ENCODE assay signal across 15 cellular contexts in the genomic region with DNA sequence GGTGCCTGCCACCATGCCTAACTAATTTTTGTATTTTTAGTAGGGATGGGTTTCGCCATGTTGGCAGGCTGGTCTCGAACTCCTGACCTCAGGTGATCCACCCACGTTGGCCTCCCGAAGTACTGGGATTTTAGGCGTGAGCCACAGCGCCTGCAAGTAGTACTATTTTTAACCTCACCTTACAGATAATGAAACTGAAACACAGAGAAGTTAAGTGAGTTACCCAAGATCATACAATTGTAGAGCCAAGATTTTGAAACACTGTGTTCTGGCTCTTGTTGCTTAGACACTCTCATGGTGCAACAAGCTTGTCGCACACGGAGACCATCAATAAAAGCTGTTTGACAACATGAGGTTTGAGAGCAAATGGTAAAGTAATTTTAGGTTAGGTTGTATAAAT.
DNase-seq lines count a peak whose midpoint lies in the region; ATAC-seq and TF ChIP-seq lines count a peak whose summit lies in the region.
"Had no signal": no experiment of that assay in that cellular context is flagged by ENCODE, and none has a peak within 500 bp of the region (broad histone marks: within the 10 kb centered on the region; RNA-seq: fewer than 3 reads in every experiment).

No MANE protein-coding gene starts in this region.

- intact Hi-C loops in adrenal gland (cut with DNase I), result no loop called here

- H3K36me3 ChIP-seq in adrenal gland (replicated peaks in 1 of 2), result no peaks in the 10 kb centered on the region
- H3K36me3 ChIP-seq: pancreas, spleen had no signal

- no peak overlapping the region for H3K4me3 ChIP-seq in adrenal gland
- H3K4me3 ChIP-seq: A549, pancreas, spleen had no signal

- no peak for TF ChIP-seq CTCF in adrenal gland (IDR thresholded peaks at IDR 0.05)

- no peak overlapping the region for H3K27ac ChIP-seq in adrenal gland
- H3K27ac ChIP-seq: A549, pancreas, spleen had no signal

- ATAC-seq in GM21825 (IDR thresholded peaks at IDR 0.05; ENCODE audit: unreplicated experiment), result peak; percentile 53
- peak; percentile 45 for ATAC-seq in HG03442 (IDR thresholded peaks at IDR 0.05; ENCODE audit: unreplicated experiment)
- peak; percentile 32 for ATAC-seq in left lobe of liver
- no peak for ATAC-seq in HG03025 (IDR thresholded peaks at IDR 0.05; ENCODE audit: low FRiP score, unreplicated experiment)
- ATAC-seq: A549, pancreas, SK-N-SH treated with all-trans-retinoic acid at 6 μM for 48 hours had no signal

- DNase-seq in activated CD4-positive, alpha-beta T cell treated with anti-CD3 and anti-CD28 coated beads for 48 hours, result peak; percentile 4
- no peak for DNase-seq in activated CD4-positive, alpha-beta T cell treated with anti-CD3 and anti-CD28 coated beads, Interleukin-2, amount 50 U/mL, for 4 hours
- DNase-seq in left lobe of liver (ENCODE audit: low spot score), result no peak
- DNase-seq in activated CD4-positive, CD25-positive, alpha-beta regulatory T cell (lab: John Stamatoyannopoulos, UW), result no peak
- no peak for DNase-seq in adrenal gland
- DNase-seq: CD4-positive, alpha-beta memory T cell; EL; kidney; pancreas; spleen had no signal

- H3K27me3 ChIP-seq in adrenal gland, result no peaks in the 10 kb centered on the region
- H3K27me3 ChIP-seq: pancreas, spleen had no signal

- TF ChIP-seq POLR2A in adrenal gland (IDR thresholded peaks at IDR 0.05), result no peak

- peaks cover 0 to 4% (median under 1%) of the 10 kb centered on the region in 3 donors for H3K9me3 ChIP-seq in adrenal gland (replicated peaks in 1 of 3)
- H3K9me3 ChIP-seq: pancreas had no signal

- H3K4me1 ChIP-seq in adrenal gland (replicated peaks in 1 of 2), result no peaks in the 10 kb centered on the region
- H3K4me1 ChIP-seq: A549, pancreas, spleen had no signal

- WGBS in adrenal gland, 4 donors, result 75 to 90% (median 88%) methylated on average over 8 of the region's 8 CpGs
